In genomic region chr16:4787627-4788482, GRCh38 we compare ENCODE assay signal across 19 cellular contexts. TPM values are rescaled to one million over a fixed set of nuclear protein-coding genes. Genes with fewer than 3 reads are reported as not detected.
DNase-seq lines count a peak whose midpoint lies in the region; ATAC-seq, FAIRE-seq and TF ChIP-seq lines count a peak whose summit lies in the region.
"Had no signal": no experiment of that assay in that cellular context is flagged by ENCODE, and none has a peak within 500 bp of the region (broad histone marks: within the 10 kb centered on the region; RNA-seq: fewer than 3 reads in every experiment).

A gene with protein sequence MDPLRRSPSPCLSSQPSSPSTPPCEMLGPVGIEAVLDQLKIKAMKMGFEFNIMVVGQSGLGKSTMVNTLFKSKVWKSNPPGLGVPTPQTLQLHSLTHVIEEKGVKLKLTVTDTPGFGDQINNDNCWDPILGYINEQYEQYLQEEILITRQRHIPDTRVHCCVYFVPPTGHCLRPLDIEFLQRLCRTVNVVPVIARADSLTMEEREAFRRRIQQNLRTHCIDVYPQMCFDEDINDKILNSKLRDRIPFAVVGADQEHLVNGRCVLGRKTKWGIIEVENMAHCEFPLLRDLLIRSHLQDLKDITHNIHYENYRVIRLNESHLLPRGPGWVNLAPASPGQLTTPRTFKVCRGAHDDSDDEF (minus strand): TSS chr16:4788345. CDS start chr16:4787645, 700 bp downstream.

- BruUV-seq in IMR-90 (replicated peaks; lab: Mats Ljungman, UMichigan), result no TSS peak

- H2BK120ac ChIP-seq in IMR-90 (ENCODE audit: low read depth, low read length) (no peak within 1 kb of the TSS), H1 (replicated peaks; ENCODE audit: low read depth, low read length) (no peak within 1 kb of the TSS)

- H3K23me2 ChIP-seq in H1 (ENCODE audit: low read depth, low read length), result no peaks in the 10 kb centered on the region

- H3K4me1 ChIP-seq in IMR-90 (ENCODE audit: control insufficient read depth, insufficient read depth, low read length) (no peaks in the 10 kb centered on the region), H1 (replicated peaks in 1 of 4; ENCODE audit: control insufficient read depth in 3 of 4, insufficient read depth in 4 of 4, low read length in 3 of 4) (peaks cover 0 to 13% (median 4%) of the 10 kb centered on the region in 4 experiments; a peak in 5 of 7 replicates)
- H3K4me1 ChIP-seq: adrenal gland, gastroesophageal sphincter, lower lobe of right lung had no signal

- no peak for TF ChIP-seq RAD21 in IMR-90 (IDR thresholded peaks at IDR 0.05; ENCODE audit: low read length)
- TF ChIP-seq RAD21 in H1 (IDR thresholded peaks at IDR 0.05 in 1 of 2, conservative IDR thresholded peaks at IDR 0.05 in 1 of 2; ENCODE audit: low read depth in 2 of 2, low read length in 2 of 2), result peak in 1 of 2 experiments; percentile 11; a peak in 2 of 4 replicates

- TF ChIP-seq POLR2A in IMR-90 (IDR thresholded peaks at IDR 0.05; ENCODE audit: low read depth, low read length) (no peak), H1 (IDR thresholded peaks at IDR 0.05; ENCODE audit: control extremely low read depth in 1 of 2, low read depth in 2 of 2, low read length in 2 of 2) (no peak)

- H3K79me2 ChIP-seq in H1 (ENCODE audit: control insufficient read depth in 1 of 2, insufficient read depth in 2 of 2, low read length in 2 of 2), result no peaks in the 10 kb centered on the region

- H3K9ac ChIP-seq in IMR-90 (ENCODE audit: low read depth, low read length) (no peak within 1 kb of the TSS), H1 (replicated peaks in 1 of 4; ENCODE audit: extremely low read depth in 1 of 4, low read depth in 3 of 4, low read length in 3 of 4) (no peak within 1 kb of the TSS; a peak in 1 of 7 replicates)

- CTCF ChIA-PET in IMR-90 (lab: Yijun Ruan, JAX) (no interaction called here), H1 (lab: Charles Lee; ENCODE audit: partially characterized antibody) (interaction anchor here (0.5 to 1.2 kb wide), 6 partner anchors 8 to 105 kb away, joined by 3 to 4 read pairs (median 3); no protein-coding TSS in a partner anchor)

- peaks cover 10% of the 10 kb centered on the region for H3K4me1 Mint-ChIP-seq in stimulated activated effector memory CD8-positive, alpha-beta T cell treated with anti-CD3 and anti-CD28 coated beads, Interleukin-12 subunit alpha, Interleukin-12 subunit beta, amount 100 ng/mL, for 72 hours
- H3K4me1 Mint-ChIP-seq: naive thymus-derived CD8-positive, alpha-beta T cell had no signal

- H3K56ac ChIP-seq in IMR-90 (ENCODE audit: extremely low read depth, insufficient read depth, low read length), result no peak within 1 kb of the TSS
- H3K56ac ChIP-seq in H1 (replicated peaks; ENCODE audit: insufficient read length, low read depth, low read length), result no peak within 1 kb of the TSS

- TF ChIP-seq CTCF in IMR-90 (conservative IDR thresholded peaks at IDR 0.05; ENCODE audit: low read depth, low read length), result no peak
- TF ChIP-seq CTCF in H1 (IDR thresholded peaks at IDR 0.05; ENCODE audit: control extremely low read depth in 1 of 3, insufficient read depth in 1 of 3, low read depth in 1 of 3, low read length in 3 of 3), result no peak

- H3K18ac ChIP-seq in IMR-90 (ENCODE audit: low read depth, low read length), result no peak within 1 kb of the TSS
- peak within 1 kb of the TSS; percentile 57; the same call in 1 of the 2 replicates for H3K18ac ChIP-seq in H1 (ENCODE audit: extremely low read depth, low read length)

- H3K9me3 ChIP-seq in IMR-90 (ENCODE audit: control insufficient read depth, insufficient read depth, low read length) (no peaks in the 10 kb centered on the region), H1 (ENCODE audit: insufficient read depth in 2 of 2, low read depth in 1 of 2, low read length in 1 of 2) (no peaks in the 10 kb centered on the region)
- H3K9me3 ChIP-seq: adrenal gland, gastroesophageal sphincter, lower lobe of right lung had no signal

- no peak for TF ChIP-seq EP300 in H1 (IDR thresholded peaks at IDR 0.05; ENCODE audit: borderline replicate concordance in 1 of 2, low read depth in 2 of 2, low read length in 2 of 2)

- no peaks in the 10 kb centered on the region for H3K36me3 Mint-ChIP-seq in stimulated activated effector memory CD8-positive, alpha-beta T cell treated with anti-CD3 and anti-CD28 coated beads, Interleukin-12 subunit alpha, Interleukin-12 subunit beta, amount 100 ng/mL, for 72 hours
- H3K36me3 Mint-ChIP-seq: activated CD4-positive, alpha-beta memory T cell treated with anti-CD3 and anti-CD28 coated beads for 36 hours; IgD-negative memory B cell; naive thymus-derived CD8-positive, alpha-beta T cell had no signal

- H4K5ac ChIP-seq in IMR-90 (ENCODE audit: low read depth, low read length), result no peak within 1 kb of the TSS
- H4K5ac ChIP-seq in H1 (ENCODE audit: insufficient read length, low read depth, low read length), result peak within 1 kb of the TSS; percentile 18

- H3K36me3 ChIP-seq in IMR-90 (ENCODE audit: control insufficient read depth, insufficient read depth, low read length), result no peaks in the 10 kb centered on the region
- no peaks in the 10 kb centered on the region for H3K36me3 ChIP-seq in H1 (ENCODE audit: control insufficient read depth in 2 of 4, insufficient read depth in 4 of 4, low read length in 3 of 4)
- H3K36me3 ChIP-seq: adrenal gland, gastroesophageal sphincter, lower lobe of right lung had no signal

- H4K91ac ChIP-seq in IMR-90 (ENCODE audit: insufficient read depth, low read depth, low read length) (no peak within 1 kb of the TSS), H1 (replicated peaks; ENCODE audit: insufficient read length, low read length) (peak within 1 kb of the TSS; percentile 58)

- no peak within 1 kb of the TSS for H3K4me2 ChIP-seq in IMR-90 (ENCODE audit: low read depth, low read length)
- no peak within 1 kb of the TSS for H3K4me2 ChIP-seq in H1 (ENCODE audit: insufficient read depth in 1 of 2, low read depth in 2 of 2, low read length in 2 of 2)

- in situ Hi-C loops in IMR-90 (cut with MboI; ENCODE audit: low sequenced_read_pairs), result no loop called here

- no peak within 1 kb of the TSS for H3K14ac ChIP-seq in IMR-90 (replicated peaks; ENCODE audit: low read depth, low read length)
- no peak within 1 kb of the TSS for H3K14ac ChIP-seq in H1 (ENCODE audit: insufficient read length)

- WGBS in IMR-90 (ENCODE audit: extremely low coverage in 2 of 2, insufficient read length in 1 of 2), 2 experiments, result 60% methylated on average over 1 of the region's 14 CpGs; no CpG with 5 or more reads in 1 of the 2 experiments
- WGBS in H1 (ENCODE audit: extremely low coverage in 1 of 2, insufficient coverage in 1 of 2, insufficient read length in 1 of 2, insufficient replicate concordance in 2 of 2, low coverage in 1 of 2, low lambda C conversion rate in 2 of 2, missing lambda C conversion rate in 1 of 2), 2 experiments, result 72% methylated on average over 12 of the region's 14 CpGs; no CpG with 5 or more reads in 1 of the 2 experiments

- H3K27me3 ChIP-seq in IMR-90 (ENCODE audit: control insufficient read depth, insufficient read depth, low read length) (no peaks in the 10 kb centered on the region; the same call in 1 of the 2 replicates), H1 (replicated peaks in 1 of 4; ENCODE audit: control insufficient read depth in 3 of 4, extremely low read depth in 1 of 4, insufficient read depth in 3 of 4, low read length in 3 of 4) (no peaks in the 10 kb centered on the region; a peak in 1 of 7 replicates)
- H3K27me3 ChIP-seq: adrenal gland had no signal

- dilution Hi-C loops in IMR-90 (cut with HindIII; ENCODE audit: low sequenced_read_pairs, unreplicated experiment), result no loop called here

- intact Hi-C loops in IMR-90 (cut with micrococcal nuclease), result no loop called here

- H4K20me1 ChIP-seq in IMR-90 (ENCODE audit: insufficient read depth, low read length) (no peaks in the 10 kb centered on the region), H1 (replicated peaks in 1 of 2; ENCODE audit: control insufficient read depth in 1 of 2, insufficient read depth in 2 of 2, low read length in 2 of 2) (no peaks in the 10 kb centered on the region)

- H3K79me1 ChIP-seq in IMR-90 (ENCODE audit: low read depth in 1 of 2, low read length in 2 of 2) (no peaks in the 10 kb centered on the region), H1 (ENCODE audit: low read depth, low read length) (no peaks in the 10 kb centered on the region)

- POLR2A ChIA-PET in IMR-90 (lab: Charles Lee; ENCODE audit: unreplicated experiment) (no interaction called here), H1 (lab: Charles Lee; ENCODE audit: partially characterized antibody) (interaction anchor here (0.6 to 1.7 kb wide), 6 partner anchors 11 to 93 kb away, joined by 3 to 5 read pairs (median 4); partner anchors contain the start of gene ROGDI)

- DNase-seq in NCI-H2171 treated with DMSO at 0.1 percent for 48 hours (lab: John Stamatoyannopoulos, UW) (peak; percentile 23), NCI-H2171 (lab: John Stamatoyannopoulos, UW) (no peak), IMR-90 (no peak), H1 (ENCODE audit: low read depth in 1 of 2, low spot score in 2 of 2) (no peak), DMS114 treated with DMSO at 0.1 percent for 48 hours (lab: John Stamatoyannopoulos, UW; ENCODE audit: unreplicated experiment) (no peak), MV-4-11 (lab: John Stamatoyannopoulos, UW) (no peak)
- DNase-seq in stimulated activated effector memory CD8-positive, alpha-beta T cell treated with anti-CD3 and anti-CD28 coated beads, Interleukin-12 subunit alpha, Interleukin-12 subunit beta, amount 100 ng/mL, for 72 hours (ENCODE audit: low spot score in 2 of 2), result no peak
- no peak for DNase-seq in activated naive CD4-positive, alpha-beta T cell treated with Interleukin-2 at 50 U/mL for 16 hours
- DNase-seq: activated CD4-positive, alpha-beta memory T cell treated with anti-CD3 and anti-CD28 coated beads for 36 hours; adrenal gland; GDM1; HFFc6; lower lobe of right lung; naive thymus-derived CD8-positive, alpha-beta T cell had no signal

- H2AK5ac ChIP-seq in IMR-90 (ENCODE audit: low read depth, low read length) (0 out of 2 replicates have a peak within 1 kb of the TSS, but pooled peaks have one; percentile 8), H1 (ENCODE audit: low read depth, low read length) (0 out of 2 replicates have a peak within 1 kb of the TSS, but pooled peaks have one; percentile 24)

- no peaks in the 10 kb centered on the region for H3K9me3 Mint-ChIP-seq in stimulated activated effector memory CD8-positive, alpha-beta T cell treated with anti-CD3 and anti-CD28 coated beads, Interleukin-12 subunit alpha, Interleukin-12 subunit beta, amount 100 ng/mL, for 72 hours
- H3K9me3 Mint-ChIP-seq: activated CD4-positive, alpha-beta memory T cell treated with anti-CD3 and anti-CD28 coated beads for 36 hours; HFFc6; IgD-negative memory B cell; naive thymus-derived CD8-positive, alpha-beta T cell had no signal

- FAIRE-seq in H1 (lab: Jason Lieb, UNC), result no peak
- FAIRE-seq: endometrium had no signal

- peak within 1 kb of the TSS; percentile 32 for H2AFZ ChIP-seq in IMR-90 (replicated peaks; ENCODE audit: low read length, poor library complexity)
- peak within 1 kb of the TSS; percentile 92 for H2AFZ ChIP-seq in H1 (ENCODE audit: low read length)

- H3K23ac ChIP-seq in IMR-90 (ENCODE audit: low read depth, low read length) (no peak within 1 kb of the TSS), H1 (ENCODE audit: insufficient read length) (no peak within 1 kb of the TSS)

- peak within 1 kb of the TSS; percentile 95; the same call in 1 of the 2 replicates for H2BK12ac ChIP-seq in H1 (ENCODE audit: low read depth, low read length)

- H3K27ac Mint-ChIP-seq in stimulated activated effector memory CD8-positive, alpha-beta T cell treated with anti-CD3 and anti-CD28 coated beads, Interleukin-12 subunit alpha, Interleukin-12 subunit beta, amount 100 ng/mL, for 72 hours, result no peak within 1 kb of the TSS
- H3K27ac Mint-ChIP-seq: activated CD4-positive, alpha-beta memory T cell treated with anti-CD3 and anti-CD28 coated beads for 36 hours; HFFc6 had no signal

- H2BK5ac ChIP-seq in IMR-90 (ENCODE audit: low read depth, low read length, poor library complexity, severe bottlenecking) (no peak within 1 kb of the TSS), H1 (ENCODE audit: low read depth, low read length) (peak within 1 kb of the TSS; percentile 35; the same call in 1 of the 2 replicates)

- no peak within 1 kb of the TSS for H3K4me3 Mint-ChIP-seq in stimulated activated effector memory CD8-positive, alpha-beta T cell treated with anti-CD3 and anti-CD28 coated beads, Interleukin-12 subunit alpha, Interleukin-12 subunit beta, amount 100 ng/mL, for 72 hours
- H3K4me3 Mint-ChIP-seq: activated CD4-positive, alpha-beta memory T cell treated with anti-CD3 and anti-CD28 coated beads for 36 hours; HFFc6; IgD-negative memory B cell; naive thymus-derived CD8-positive, alpha-beta T cell had no signal

- H2AK9ac ChIP-seq in IMR-90 (replicated peaks; ENCODE audit: low read depth, low read length, poor library complexity), result peak within 1 kb of the TSS; percentile 28

- H4K8ac ChIP-seq in IMR-90 (ENCODE audit: low read depth in 2 of 2, low read length in 2 of 2) (no peak within 1 kb of the TSS), H1 (ENCODE audit: extremely low read depth, insufficient read depth, low read length) (peak within 1 kb of the TSS; percentile 53; the same call in 1 of the 2 replicates)

- no peak for ATAC-seq in IMR-90 (ENCODE audit: low read depth)
- peak; percentile 29 for ATAC-seq in stimulated activated effector memory CD8-positive, alpha-beta T cell treated with anti-CD3 and anti-CD28 coated beads, Interleukin-12 subunit alpha, Interleukin-12 subunit beta, amount 100 ng/mL, for 72 hours
- ATAC-seq: gastroesophageal sphincter; naive thymus-derived CD8-positive, alpha-beta T cell had no signal

- H3K4me3 ChIP-seq in IMR-90 (ENCODE audit: insufficient read depth, low read depth, low read length) (no peak within 1 kb of the TSS), H1 (ENCODE audit: extremely low read depth in 1 of 4, insufficient read depth in 2 of 4, low read depth in 3 of 4, low read length in 4 of 4) (no peak within 1 kb of the TSS)
- H3K4me3 ChIP-seq: adrenal gland, gastroesophageal sphincter, lower lobe of right lung had no signal

- no peak within 1 kb of the TSS for H2BK15ac ChIP-seq in IMR-90 (ENCODE audit: low read depth, low read length)
- no peak within 1 kb of the TSS for H2BK15ac ChIP-seq in H1 (ENCODE audit: low read length)

- H2BK20ac ChIP-seq in IMR-90 (ENCODE audit: low read depth, low read length), result no peak within 1 kb of the TSS
- H2BK20ac ChIP-seq in H1 (ENCODE audit: low read length), result peak within 1 kb of the TSS; percentile 80; the same call in 1 of the 2 replicates

- H3K27ac ChIP-seq in IMR-90 (ENCODE audit: insufficient read depth, low read length) (no peak within 1 kb of the TSS), H1 (ENCODE audit: low read depth, low read length) (no peak within 1 kb of the TSS)
- H3K27ac ChIP-seq: adrenal gland, gastroesophageal sphincter, lower lobe of right lung had no signal

- 0 out of 2 replicates have a peak, but pooled peaks cover 3% of the 10 kb centered on the region for H3K9me1 ChIP-seq in IMR-90 (ENCODE audit: insufficient read depth, low read length)

- H3K4ac ChIP-seq in IMR-90 (ENCODE audit: low read depth, low read length) (no peak within 1 kb of the TSS), H1 (replicated peaks; ENCODE audit: insufficient read length, low read depth, low read length) (no peak within 1 kb of the TSS)

RNA-seq across cellular contexts. Expression of the gene that starts here (rescaled TPM):
- not detected in 2 replicates for total RNA-seq in IMR-90 (2012; rRNA removed)
- not detected in 2 replicates for polyA plus RNA-seq in IMR-90 (2012; rRNA removed)
- not detected in 2 replicates for polyA plus RNA-seq in IMR-90 (2012; cell fraction: cytosol; rRNA removed)
- polyA plus RNA-seq in IMR-90 (2012; cell fraction: nucleus; rRNA removed; ENCODE audit: low replicate concordance), result 0.10 TPM in 1 of 2 replicates, not detected in the other
- total RNA-seq in H1 (2021; fragmentation: NEBNext Ultra II Directional; extraction: Animal tissue kit (Norgen Biotek cat#: 25700)), result not detected in 2 replicates
- polyA plus RNA-seq in H1 (2011; rRNA removed), result 0.08 and 0.24 TPM in 2 replicates
- 0.27 TPM for polyA plus RNA-seq in H1 (2011; cell fraction: cytosol; rRNA removed)
- 1.8 TPM for polyA plus RNA-seq in H1 (2011; cell fraction: nucleus; rRNA removed)
- polyA plus RNA-seq in H1 (2012, experiment 1 of 2), result 0.31 TPM in 1 of 4 replicates, not detected in the others
- polyA plus RNA-seq in H1 (2012, experiment 2 of 2), result not detected
- polyA plus RNA-seq in H1 (2013, experiment 1 of 2), result 0.39 TPM
- 0.31 TPM for polyA plus RNA-seq in H1 (2013, experiment 2 of 2)
- polyA minus RNA-seq in H1 (2011; rRNA and poly(A)+ RNA removed), result not detected in 2 replicates
- polyA minus RNA-seq in H1 (2011; cell fraction: cytosol; rRNA and poly(A)+ RNA removed), result not detected
- not detected for polyA minus RNA-seq in H1 (2011; cell fraction: nucleus; rRNA and poly(A)+ RNA removed)
- total RNA-seq: A172; activated CD4-positive, alpha-beta memory T cell treated with anti-CD3 and anti-CD28 coated beads for 36 hours; adrenal gland; gastroesophageal sphincter; HFFc6; lower lobe of right lung; naive thymus-derived CD8-positive, alpha-beta T cell; SK-MEL-5 had no signal
- polyA plus RNA-seq: IgD-negative memory B cell; naive thymus-derived CD8-positive, alpha-beta T cell had no signal
